28 cellular contexts compared by ENCODE assay signal in genomic region chr11:74541466-74541865, GRCh38. TPM values are rescaled to one million over a fixed set of nuclear protein-coding genes. Genes with fewer than 3 reads are reported as not detected.
DNase-seq lines count a peak whose midpoint lies in the region; TF ChIP-seq lines count a peak whose summit lies in the region.
"Had no signal": no experiment of that assay in that cellular context is flagged by ENCODE, and none has a peak within 500 bp of the region (broad histone marks: within the 10 kb centered on the region; RNA-seq: fewer than 3 reads in every experiment).

No MANE protein-coding gene starts in this region.

- DNase-seq in mucosa of gallbladder (ENCODE audit: low spot score) (peak; percentile 1), osteocyte (ENCODE audit: extremely low spot score, unreplicated experiment) (peak; percentile 63), type B pancreatic cell (ENCODE audit: extremely low spot score, unreplicated experiment) (peak; percentile 63), NCI-H2081 (lab: John Stamatoyannopoulos, UW) (no peak)
- DNase-seq in stimulated activated CD4-positive, alpha-beta T cell treated with anti-CD3 and anti-CD28 coated beads, Interleukin-1b, Interleukin-23, amount 100 ng/mL, for 48 hours = no peak
- DNase-seq in stimulated activated CD4-positive, alpha-beta T cell treated with anti-CD3 and anti-CD28 coated beads, Interleukin-4, amount 100 ng/mL, for 24 hours = no peak
- DNase-seq: 8988T; ACHN; AML-193; BE2C; C1 segment of cervical spinal cord; Caco-2; Calu3; CD4-positive, alpha-beta memory T cell; CD4-positive, alpha-beta T cell; CD4-positive, CD25-positive, alpha-beta regulatory T cell; CD8-positive, alpha-beta memory T cell; CD8-positive, alpha-beta T cell; COR-L47; DMS 273 treated with DMSO at 0.1 percent for 48 hours; DMS153; DMS53; DMS79; DMS79 treated with DMSO at 0.1 percent for 48 hours; DND-41; EL had no signal

- no peaks in the 10 kb centered on the region for H3K36me3 Mint-ChIP-seq in osteocyte (ENCODE audit: unreplicated experiment)
- H3K36me3 Mint-ChIP-seq in type B pancreatic cell = no peaks in the 10 kb centered on the region
- H3K36me3 Mint-ChIP-seq: CD14-positive monocyte; CD8-positive, alpha-beta T cell had no signal

- H3K9me3 Mint-ChIP-seq in osteocyte (ENCODE audit: unreplicated experiment) (peaks cover 8% of the 10 kb centered on the region), type B pancreatic cell (peaks cover 11% of the 10 kb centered on the region)

- H3K27me3 Mint-ChIP-seq in osteocyte (ENCODE audit: unreplicated experiment) (peaks cover 2% of the 10 kb centered on the region), type B pancreatic cell (no peaks in the 10 kb centered on the region)
- H3K27me3 Mint-ChIP-seq: CD4-positive, CD25-positive, alpha-beta regulatory T cell had no signal

- H3K4me3 Mint-ChIP-seq in osteocyte (ENCODE audit: unreplicated experiment) (no peak overlapping the region), type B pancreatic cell (no peak overlapping the region)
- H3K4me3 Mint-ChIP-seq: B cell; CD14-positive monocyte; CD4-positive, alpha-beta memory T cell; CD4-positive, alpha-beta T cell; CD4-positive, CD25-positive, alpha-beta regulatory T cell; CD8-positive, alpha-beta memory T cell; CD8-positive, alpha-beta T cell had no signal

- no peak overlapping the region for H3K27ac Mint-ChIP-seq in osteocyte (ENCODE audit: unreplicated experiment)
- H3K27ac Mint-ChIP-seq in type B pancreatic cell = no peak overlapping the region
- H3K27ac Mint-ChIP-seq: B cell; CD14-positive monocyte; CD4-positive, alpha-beta memory T cell; CD4-positive, alpha-beta T cell; CD4-positive, CD25-positive, alpha-beta regulatory T cell; CD8-positive, alpha-beta memory T cell; CD8-positive, alpha-beta T cell had no signal

- TF ChIP-seq CTCF in osteocyte (IDR thresholded peaks at IDR 0.05) (no peak), type B pancreatic cell (conservative IDR thresholded peaks at IDR 0.05) (no peak)

- H3K4me1 Mint-ChIP-seq in osteocyte (ENCODE audit: unreplicated experiment) = peaks cover 15% of the 10 kb centered on the region
- H3K4me1 Mint-ChIP-seq in type B pancreatic cell (ENCODE audit: unreplicated experiment) = peaks cover 16% of the 10 kb centered on the region
- H3K4me1 Mint-ChIP-seq: B cell; CD14-positive monocyte; CD4-positive, alpha-beta memory T cell; CD4-positive, CD25-positive, alpha-beta regulatory T cell; CD8-positive, alpha-beta memory T cell had no signal

RNA-seq across cellular contexts. Expression of gene LIPT2, which starts 47.9 kb away (rescaled TPM):
- total RNA-seq in mucosa of gallbladder = 8.0 TPM
- 1.6 and 3.5 TPM in 2 replicates for total RNA-seq in osteocyte
- total RNA-seq in type B pancreatic cell (ENCODE audit: low replicate concordance) = 5.5 and 5.6 TPM in 2 replicates

RNA-seq across cellular contexts. Expression of gene POLD3, which starts 50.9 kb away (rescaled TPM):
- total RNA-seq in mucosa of gallbladder (17.2 TPM), osteocyte (12.8 and 16.2 TPM in 2 replicates), type B pancreatic cell (ENCODE audit: low replicate concordance) (19.9 and 32.9 TPM in 2 replicates)

Comparison
In these comparisons a context has a peak if more than half of its experiments do, and no peak if none do; other contexts are left out.
1. DNase-seq: peak in mucosa of gallbladder (single experiment), osteocyte (single experiment) and type B pancreatic cell (single experiment); none in stimulated activated CD4-positive, alpha-beta T cell treated with anti-CD3 and anti-CD28 coated beads, Interleukin-1b, Interleukin-23, amount 100 ng/mL, for 48 hours (single experiment), stimulated activated CD4-positive, alpha-beta T cell treated with anti-CD3 and anti-CD28 coated beads, Interleukin-4, amount 100 ng/mL, for 24 hours (single experiment) and NCI-H2081 (0 of 2).